ENCODE assay signal across 11 cellular contexts in the genomic region with DNA sequence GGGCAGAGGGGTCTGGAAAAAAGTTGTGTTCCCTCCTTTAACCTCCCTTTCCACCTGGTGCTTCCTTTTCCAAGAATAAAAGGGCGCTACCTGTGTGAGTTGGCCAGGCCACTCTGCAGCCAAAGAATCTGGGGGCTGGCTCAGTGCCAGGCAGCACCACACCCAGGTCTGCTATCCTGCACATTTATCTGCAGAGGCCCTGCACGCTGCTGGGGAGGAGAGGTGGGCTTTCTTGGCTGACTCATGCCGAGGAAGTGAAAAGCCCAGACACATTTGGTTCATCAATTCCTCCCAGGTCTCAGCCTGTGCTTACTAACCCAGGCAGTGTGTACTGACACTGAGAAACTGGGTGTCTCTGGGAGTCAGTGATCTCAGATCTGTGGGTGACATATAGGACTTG.
DNase-seq lines count a peak whose midpoint lies in the region; ATAC-seq and TF ChIP-seq lines count a peak whose summit lies in the region.
"Had no signal": no experiment of that assay in that cellular context is flagged by ENCODE, and none has a peak within 500 bp of the region (broad histone marks: within the 10 kb centered on the region; RNA-seq: fewer than 3 reads in every experiment).

No MANE protein-coding gene starts in this region.

- DNase-seq in Right ventricle myocardium superior (no peak), right atrium auricular region (ENCODE audit: low spot score) (no peak), SK-N-SH (peak; percentile 22), islet precursor cell (peak; percentile 91), upper lobe of right lung (peak; percentile 70), osteoblast (ENCODE audit: insufficient read length, low spot score, missing footprints) (no peak), CD1c-positive myeloid dendritic cell (ENCODE audit: extremely low spot score) (no peak), 8988T (no peak)
- DNase-seq: activated B cell treated with CpG ODN at 0.5 μM for 24 hours, GF-D8, NCI-H1417 treated with DMSO at 0.1 percent for 48 hours had no signal

- no peak overlapping the region for H3K4me3 ChIP-seq in right atrium auricular region
- no peak overlapping the region for H3K4me3 ChIP-seq in SK-N-SH (ENCODE audit: low read depth in 2 of 2, low read length in 1 of 2)
- H3K4me3 ChIP-seq in upper lobe of right lung: no peak overlapping the region
- no peak overlapping the region for H3K4me3 ChIP-seq in osteoblast (ENCODE audit: insufficient read depth, low read length)

- TF ChIP-seq EP300 in SK-N-SH (IDR thresholded peaks at IDR 0.05; ENCODE audit: borderline replicate concordance in 1 of 2, low read depth in 1 of 2, low read length in 1 of 2): no peak

- intact Hi-C loops in Right ventricle myocardium superior (cut with DNase I): no loop called here
- intact Hi-C loops in upper lobe of right lung (cut with DNase I): no loop called here

- H3K27ac ChIP-seq in right atrium auricular region (no peak overlapping the region), SK-N-SH (ENCODE audit: low read depth in 2 of 2, low read length in 1 of 2) (no peak overlapping the region), upper lobe of right lung (no peak overlapping the region), osteoblast (ENCODE audit: low read depth, low read length) (no peak overlapping the region)

- WGBS in SK-N-SH (ENCODE audit: low lambda C conversion rate): 24% methylated on average over 3 of the region's 3 CpGs

- H3K9ac ChIP-seq in SK-N-SH: 0 out of 2 replicates have a peak overlapping the region, but pooled peaks have one; percentile 14

- TF ChIP-seq CTCF in right atrium auricular region (IDR thresholded peaks at IDR 0.05) (no peak), SK-N-SH (IDR thresholded peaks at IDR 0.05) (no peak), upper lobe of right lung (IDR thresholded peaks at IDR 0.05) (no peak), osteoblast (IDR thresholded peaks at IDR 0.05; ENCODE audit: extremely low read depth, low read depth, low read length) (no peak)

- H3K36me3 ChIP-seq in right atrium auricular region: no peaks in the 10 kb centered on the region
- H3K36me3 ChIP-seq in SK-N-SH (replicated peaks in 1 of 2; ENCODE audit: control insufficient read depth in 1 of 2, insufficient read depth in 2 of 2, low read length in 1 of 2): no peaks in the 10 kb centered on the region
- H3K36me3 ChIP-seq in upper lobe of right lung: no peaks in the 10 kb centered on the region
- no peaks in the 10 kb centered on the region for H3K36me3 ChIP-seq in osteoblast (ENCODE audit: insufficient read depth, low read length)

- H2AFZ ChIP-seq in SK-N-SH (ENCODE audit: low read depth): no peak overlapping the region
- H2AFZ ChIP-seq in osteoblast (ENCODE audit: low read length): no peak overlapping the region

- H3K4me1 ChIP-seq in right atrium auricular region (no peaks in the 10 kb centered on the region), SK-N-SH (ENCODE audit: control insufficient read depth in 1 of 2, insufficient read depth in 2 of 2, low read depth in 1 of 2, low read length in 1 of 2) (peaks cover 4 to 8% of the 10 kb centered on the region in 2 experiments; a peak in 2 of 4 replicates), upper lobe of right lung (peaks cover 11% of the 10 kb centered on the region), osteoblast (ENCODE audit: insufficient read depth, low read length) (peaks cover 32% of the 10 kb centered on the region)

- no peaks in the 10 kb centered on the region for H3K9me2 ChIP-seq in SK-N-SH

- H3K79me2 ChIP-seq in SK-N-SH (ENCODE audit: insufficient read depth): no peaks in the 10 kb centered on the region
- H3K79me2 ChIP-seq in osteoblast (ENCODE audit: insufficient read depth, low read length): no peaks in the 10 kb centered on the region

- CTCF ChIA-PET in SK-N-SH (lab: Yijun Ruan, JAX): interaction anchor here (0.8 kb wide), 1 partner anchor 185 kb away, joined by 4 read pairs; no protein-coding TSS in a partner anchor

- no peaks in the 10 kb centered on the region for H3K9me3 ChIP-seq in right atrium auricular region
- no peaks in the 10 kb centered on the region for H3K9me3 ChIP-seq in SK-N-SH
- H3K9me3 ChIP-seq in upper lobe of right lung: no peaks in the 10 kb centered on the region
- H3K9me3 ChIP-seq in osteoblast (ENCODE audit: low read depth, low read length): no peaks in the 10 kb centered on the region

- POLR2A ChIA-PET in SK-N-SH (lab: Yijun Ruan, JAX): no interaction called here

- peak; percentile 22 for ATAC-seq in Right ventricle myocardium superior (ENCODE audit: poor library complexity)
- ATAC-seq in upper lobe of right lung: peak; percentile 32

- H3K4me2 ChIP-seq in SK-N-SH (no peak overlapping the region), osteoblast (ENCODE audit: insufficient read depth, low read length) (no peak overlapping the region)

- H3K27me3 ChIP-seq in right atrium auricular region (no peaks in the 10 kb centered on the region), SK-N-SH (ENCODE audit: insufficient read depth) (no peaks in the 10 kb centered on the region), upper lobe of right lung (no peaks in the 10 kb centered on the region), osteoblast (ENCODE audit: insufficient read depth, low read length) (no peaks in the 10 kb centered on the region)

- no peaks in the 10 kb centered on the region for H4K20me1 ChIP-seq in SK-N-SH (ENCODE audit: insufficient read depth)
- H4K20me1 ChIP-seq in osteoblast (ENCODE audit: insufficient read depth, low read length): no peaks in the 10 kb centered on the region

- no peaks in the 10 kb centered on the region for H3F3A ChIP-seq in SK-N-SH (replicated peaks; ENCODE audit: insufficient read depth)

- TF ChIP-seq RAD21 in SK-N-SH (IDR thresholded peaks at IDR 0.05; ENCODE audit: low read length): no peak

TF ChIP-seq in SK-N-SH, 30 proteins besides CTCF, POLR2A, EP300 and RAD21:
- no peak for TF ChIP-seq POLR2AphosphoS5 (IDR thresholded peaks at IDR 0.05; ENCODE audit: low read depth, low read length)
- no peak for TF ChIP-seq NRF1 (IDR thresholded peaks at IDR 0.05; ENCODE audit: low read depth, low read length)
- TF ChIP-seq TCF12 (IDR thresholded peaks at IDR 0.05): peak; percentile 35
- TF ChIP-seq FOXM1 (IDR thresholded peaks at IDR 0.05; ENCODE audit: low read depth): no peak
- TF ChIP-seq JUND (IDR thresholded peaks at IDR 0.05): 0 out of 2 replicates have a peak, but pooled peaks have one; percentile 17
- TF ChIP-seq NFIC (IDR thresholded peaks at IDR 0.05; ENCODE audit: borderline replicate concordance): peak; percentile 81
- TF ChIP-seq, protein P1, sequence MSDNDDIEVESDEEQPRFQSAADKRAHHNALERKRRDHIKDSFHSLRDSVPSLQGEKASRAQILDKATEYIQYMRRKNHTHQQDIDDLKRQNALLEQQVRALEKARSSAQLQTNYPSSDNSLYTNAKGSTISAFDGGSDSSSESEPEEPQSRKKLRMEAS (IDR thresholded peaks at IDR 0.05; ENCODE audit: low read depth): 0 out of 2 replicates have a peak, but pooled peaks have one; percentile 17
- peak; percentile 35; the same call in 1 of the 2 replicates for TF ChIP-seq FOSL2 (IDR thresholded peaks at IDR 0.05; ENCODE audit: borderline replicate concordance, low read depth)

Comparison
In these comparisons a context has a peak if more than half of its experiments do, and no peak if none do; other contexts are left out.
1. DNase-seq: peak in SK-N-SH (single experiment), islet precursor cell (single experiment) and upper lobe of right lung (single experiment); none in Right ventricle myocardium superior (single experiment), right atrium auricular region (single experiment), osteoblast (single experiment), CD1c-positive myeloid dendritic cell (single experiment) and 8988T (single experiment).